In genomic region chr16:89575247-89576172, GRCh38 we compare ENCODE assay signal across 1 cellular context.
TF ChIP-seq lines count a peak whose summit lies in the region.

TSS of gene CPNE7 (plus strand) at chr16:89575758. CDS start at chr16:89575898, 140 bp downstream.

TF ChIP-seq in SK-N-SH, 30 proteins besides CTCF, POLR2A, EP300 and RAD21 (continued from another document):
- TF ChIP-seq MXI1 (IDR thresholded peaks at IDR 0.05; ENCODE audit: low read depth, low read length) (no peak), FOXM1 (IDR thresholded peaks at IDR 0.05; ENCODE audit: low read depth) (no peak), RFX5 (IDR thresholded peaks at IDR 0.05; ENCODE audit: low read length) (no peak), RXRA (IDR thresholded peaks at IDR 0.05; ENCODE audit: borderline replicate concordance, low read depth) (no peak), CHD2 (IDR thresholded peaks at IDR 0.05; ENCODE audit: low read length, partially characterized antibody) (no peak), TCF12 (IDR thresholded peaks at IDR 0.05) (no peak), MEF2A (IDR thresholded peaks at IDR 0.05; ENCODE audit: borderline replicate concordance, low read depth) (no peak), NFIC (IDR thresholded peaks at IDR 0.05; ENCODE audit: borderline replicate concordance) (no peak), USF2 (IDR thresholded peaks at IDR 0.05; ENCODE audit: borderline replicate concordance, low read depth, low read length) (no peak)
